Comparison of ENCODE assay signal across 13 cellular contexts in genomic region chr16:11359370-11359769, GRCh38. TPM values are rescaled to one million over a fixed set of nuclear protein-coding genes. Genes with fewer than 3 reads are reported as not detected.
DNase-seq lines count a peak whose midpoint lies in the region; ATAC-seq and TF ChIP-seq lines count a peak whose summit lies in the region.
"Had no signal": no experiment of that assay in that cellular context is flagged by ENCODE, and none has a peak within 500 bp of the region (broad histone marks: within the 10 kb centered on the region; RNA-seq: fewer than 3 reads in every experiment).

No MANE protein-coding gene starts in this region.

- ATAC-seq in GM18858 (IDR thresholded peaks at IDR 0.05; ENCODE audit: unreplicated experiment) = no peak
- ATAC-seq: activated CD4-positive, CD25-positive, alpha-beta regulatory T cell treated with anti-CD3 and anti-CD28 coated beads, Interleukin-2, amount 50 U/mL, for 24 hours had no signal

- H4K20me1 ChIP-seq in fibroblast of lung (ENCODE audit: control insufficient read depth, extremely low read depth, insufficient read depth, low read length) = no peaks in the 10 kb centered on the region

- intact Hi-C loops in uterus (cut with DNase I; ENCODE audit: low total_unique reads) = loop anchor here (5.0 kb wide), 1 partner anchor 102 kb away; the partner anchor contains the start of gene SOCS1

- H3K4me1 ChIP-seq in fibroblast of lung (ENCODE audit: control insufficient read depth, extremely low read depth, insufficient read depth, low read length) = peaks cover 69% of the 10 kb centered on the region
- H3K4me1 ChIP-seq in uterus = peaks cover 0 to 13% of the 10 kb centered on the region in 2 donors

- H3K9ac ChIP-seq in SK-N-MC (ENCODE audit: insufficient read length) = no peak overlapping the region
- H3K9ac ChIP-seq in fibroblast of lung (ENCODE audit: insufficient read depth, low read length) = no peak overlapping the region

- no peak for TF ChIP-seq CTCF in fibroblast of lung (conservative IDR thresholded peaks at IDR 0.05 in 1 of 2, IDR thresholded peaks at IDR 0.05 in 1 of 2; ENCODE audit: low read depth in 1 of 2, low read length in 2 of 2)
- TF ChIP-seq CTCF in uterus (IDR thresholded peaks at IDR 0.05) = no peak

- H3K27ac ChIP-seq in SK-N-MC (peak overlapping the region; percentile 96), fibroblast of lung (ENCODE audit: insufficient read depth, low read length) (peak overlapping the region; percentile 4), skin epidermis (peak overlapping the region in 12 of 21 experiments; percentile 6 to 66 (median 31)), uterus (peak overlapping the region in 1 of 2 donors; percentile 12)
- H3K27ac ChIP-seq: neutrophil had no signal

- H3K4me3 ChIP-seq in SK-N-MC = no peak overlapping the region
- H3K4me3 ChIP-seq in fibroblast of lung (replicated peaks in 1 of 4; ENCODE audit: control extremely low read depth in 1 of 4, insufficient read depth in 1 of 4, low read depth in 3 of 4, low read length in 4 of 4) = no peak overlapping the region
- no peak overlapping the region for H3K4me3 ChIP-seq in skin epidermis
- H3K4me3 ChIP-seq in uterus = no peak overlapping the region

- H3K27me3 ChIP-seq in fibroblast of lung (ENCODE audit: control insufficient read depth, insufficient read depth, low read length) (no peaks in the 10 kb centered on the region), uterus (no peaks in the 10 kb centered on the region)

- DNase-seq in GM04503 (ENCODE audit: low read depth) = peak; percentile 72
- DNase-seq in SK-N-MC (ENCODE audit: low read depth, low spot score) = no peak
- peak; percentile 71 to 85 for DNase-seq in fibroblast of lung (ENCODE audit: low read depth in 2 of 2)
- DNase-seq in medulla oblongata (ENCODE audit: extremely low spot score) = no peak
- no peak for DNase-seq in uterus
- DNase-seq in C1 segment of cervical spinal cord (lab: John Stamatoyannopoulos, UW) = no peak
- DNase-seq: activated gamma-delta T cell treated with Interleukin-2 at 50 U/mL for 16 hours, GDM1, NCI-H2081 had no signal

- H3K36me3 ChIP-seq in SK-N-MC (ENCODE audit: insufficient read depth, low read length) (no peaks in the 10 kb centered on the region), fibroblast of lung (ENCODE audit: control insufficient read depth, insufficient read depth, low read length) (no peaks in the 10 kb centered on the region), uterus (no peaks in the 10 kb centered on the region)
- H3K36me3 ChIP-seq: neutrophil had no signal

- H3K79me2 ChIP-seq in fibroblast of lung (ENCODE audit: control insufficient read depth, insufficient read depth, low read length) = no peaks in the 10 kb centered on the region

- H3K9me3 ChIP-seq in SK-N-MC (ENCODE audit: low read depth, low read length) (no peaks in the 10 kb centered on the region), fibroblast of lung (ENCODE audit: control insufficient read depth, insufficient read depth, low read depth, low read length) (no peaks in the 10 kb centered on the region), uterus (no peaks in the 10 kb centered on the region)
- H3K9me3 ChIP-seq: neutrophil had no signal

- TF ChIP-seq POLR2A in uterus (IDR thresholded peaks at IDR 0.05) = no peak

- H2AFZ ChIP-seq in fibroblast of lung (ENCODE audit: low read length) = no peak overlapping the region

- no peak overlapping the region for H3K4me2 ChIP-seq in fibroblast of lung (ENCODE audit: extremely low read depth, insufficient read depth, low read length)

RNA-seq across cellular contexts. Expression of gene RMI2, which starts 14.1 kb away (rescaled TPM):
- total RNA-seq in fibroblast of lung = 1.8 and 6.8 TPM in 2 replicates
- polyA plus RNA-seq in fibroblast of lung = 6.6 and 12.6 TPM in 2 replicates
- polyA plus RNA-seq in fibroblast of lung (2012) = 4.3 and 7.5 TPM in 2 replicates
- polyA minus RNA-seq in fibroblast of lung (ENCODE audit: low replicate concordance) = 1.8 and 2.9 TPM in 2 replicates
- 10 to 100 TPM in 1 of 4 donors, under 1 TPM in 1, not detected in 2; 0.49 to 15.3 TPM for total RNA-seq in uterus

Comparison
In these comparisons a context has a peak if more than half of its experiments do, and no peak if none do; other contexts are left out.
1. DNase-seq: peak in GM04503 (single experiment) and fibroblast of lung (2 of 2); none in SK-N-MC (single experiment), medulla oblongata (single experiment), uterus (0 of 2) and C1 segment of cervical spinal cord (0 of 14).